1 cellular context compared by ENCODE assay signal in genomic region chr20:36614781-36615557, GRCh38.
TF ChIP-seq lines count a peak whose summit lies in the region.

No MANE protein-coding gene starts in this region.

TF ChIP-seq in WTC11, 78 proteins besides CTCF, POLR2A, EP300 and RAD21 (continued from another document):
- TF ChIP-seq FOXP4 (CRISPR knock-in tag; IDR thresholded peaks at IDR 0.05), result no peak
- TF ChIP-seq ZNF671 (CRISPR knock-in tag; IDR thresholded peaks at IDR 0.05), result no peak
- TF ChIP-seq NR1H2 (CRISPR knock-in tag; IDR thresholded peaks at IDR 0.05), result no peak
- no peak for TF ChIP-seq E2F5 (CRISPR knock-in tag; IDR thresholded peaks at IDR 0.05)
- no peak for TF ChIP-seq ZNF512 (CRISPR knock-in tag; IDR thresholded peaks at IDR 0.05; ENCODE audit: borderline replicate concordance)
- TF ChIP-seq TEAD4 (CRISPR knock-in tag; IDR thresholded peaks at IDR 0.05), result no peak
